In genomic region chr4:78654809-78655208, GRCh38 we compare ENCODE assay signal across 17 cellular contexts.
A peak's percentile ranks its signal among the peaks of the same experiment; 100 is the strongest.
DNase-seq lines count a peak whose midpoint lies in the region; ATAC-seq and TF ChIP-seq lines count a peak whose summit lies in the region.
"Had no signal": no experiment of that assay in that cellular context is flagged by ENCODE, and none has a peak within 500 bp of the region (broad histone marks: within the 10 kb centered on the region; RNA-seq: fewer than 3 reads in every experiment).

No MANE protein-coding gene starts in this region.

- POLR2A ChIA-PET in activated CD8-positive, alpha-beta T cell treated with anti-CD3 and anti-CD28 coated beads for 36 hours (lab: Charles Lee), result no interaction called here

- H3K27me3 Mint-ChIP-seq in activated CD8-positive, alpha-beta T cell treated with anti-CD3 and anti-CD28 coated beads for 36 hours, result no peaks in the 10 kb centered on the region

- no peaks in the 10 kb centered on the region for H3K9me3 Mint-ChIP-seq in activated CD8-positive, alpha-beta T cell treated with anti-CD3 and anti-CD28 coated beads for 36 hours
- H3K9me3 Mint-ChIP-seq: activated CD4-positive, alpha-beta T cell treated with anti-CD3 and anti-CD28 coated beads, Interleukin-2, amount 10 ng/mL, durations not matched to agents 7 days and 5 days had no signal

- ATAC-seq in SK-N-SH treated with all-trans-retinoic acid at 6 μM for 48 hours (peak; percentile 77), GM21447 (IDR thresholded peaks at IDR 0.05; ENCODE audit: unreplicated experiment) (no peak)
- ATAC-seq in activated CD8-positive, alpha-beta T cell treated with anti-CD3 and anti-CD28 coated beads for 36 hours, result no peak
- ATAC-seq: left ventricle myocardium superior had no signal

- peaks cover 24% of the 10 kb centered on the region for H3K4me1 Mint-ChIP-seq in activated CD8-positive, alpha-beta T cell treated with anti-CD3 and anti-CD28 coated beads for 36 hours (ENCODE audit: low read depth)

- intact Hi-C loops in activated CD8-positive, alpha-beta T cell treated with anti-CD3 and anti-CD28 coated beads for 36 hours (cut with micrococcal nuclease), result loop anchor here (5.0 kb wide), 1 partner anchor 122 kb away; the partner anchor contains the start of gene BMP2K

- no peak overlapping the region for H3K4me3 ChIP-seq in fibroblast of villous mesenchyme (ENCODE audit: low read depth, low read length)
- H3K4me3 ChIP-seq: Peyer's patch had no signal

- CTCF ChIA-PET in activated CD8-positive, alpha-beta T cell treated with anti-CD3 and anti-CD28 coated beads for 36 hours (lab: Charles Lee), result interaction anchor here (1.2 to 2.4 kb wide), 2 partner anchors 10 to 13 kb away, joined by 3 to 18 read pairs; no protein-coding TSS in a partner anchor

- no peak overlapping the region for H3K4me3 Mint-ChIP-seq in activated CD8-positive, alpha-beta T cell treated with anti-CD3 and anti-CD28 coated beads for 36 hours
- H3K4me3 Mint-ChIP-seq: activated CD4-positive, alpha-beta T cell treated with anti-CD3 and anti-CD28 coated beads, Interleukin-2, amount 10 ng/mL, durations not matched to agents 7 days and 5 days had no signal

- H3K27ac Mint-ChIP-seq in activated CD8-positive, alpha-beta T cell treated with anti-CD3 and anti-CD28 coated beads for 36 hours, result no peak overlapping the region
- H3K27ac Mint-ChIP-seq: activated CD4-positive, alpha-beta T cell treated with anti-CD3 and anti-CD28 coated beads, Interleukin-2, amount 10 ng/mL, durations not matched to agents 7 days and 5 days had no signal

- peak; percentile 21 for DNase-seq in AG08396 (ENCODE audit: low spot score)
- peak; percentile 60 for DNase-seq in GM04504 (ENCODE audit: low read depth)
- peak; percentile 62 for DNase-seq in fibroblast of villous mesenchyme (ENCODE audit: low read depth)
- no peak for DNase-seq in NCI-H2171 treated with DMSO at 0.1 percent for 48 hours (lab: John Stamatoyannopoulos, UW)
- no peak for DNase-seq in activated CD8-positive, alpha-beta T cell treated with anti-CD3 and anti-CD28 coated beads for 36 hours
- DNase-seq in cortex of kidney (lab: John Stamatoyannopoulos, UW), result no peak
- DNase-seq: activated CD4-positive, alpha-beta T cell treated with anti-CD3 and anti-CD28 coated beads, Interleukin-2, amount 10 ng/mL, durations not matched to agents 7 days and 5 days; activated CD8-positive, alpha-beta memory T cell treated with anti-CD3 and anti-CD28 coated beads, Interleukin-2, amount 50 U/mL, for 4 hours; activated gamma-delta T cell treated with Interleukin-2 at 50 U/mL for 16 hours; caudate nucleus; DND-41; left ventricle myocardium superior; NCI-H774; Peyer's patch; SW 1271 had no signal

- no peak for TF ChIP-seq CTCF in fibroblast of villous mesenchyme (IDR thresholded peaks at IDR 0.05; ENCODE audit: insufficient read depth, low read depth, low read length)
- TF ChIP-seq CTCF in activated CD8-positive, alpha-beta T cell treated with anti-CD3 and anti-CD28 coated beads for 36 hours (IDR thresholded peaks at IDR 0.05), result no peak

- H3K36me3 Mint-ChIP-seq in activated CD8-positive, alpha-beta T cell treated with anti-CD3 and anti-CD28 coated beads for 36 hours (ENCODE audit: low read depth), result no peaks in the 10 kb centered on the region

TF ChIP-seq in SK-N-SH treated with all-trans-retinoic acid at 6 μM for 48 hours, 23 proteins besides CTCF, POLR2A, EP300 and RAD21:
- TF ChIP-seq BACH2 (CRISPR knock-in tag; IDR thresholded peaks at IDR 0.05; ENCODE audit: borderline replicate concordance), result no peak
- no peak for TF ChIP-seq POU6F1 (CRISPR knock-in tag; IDR thresholded peaks at IDR 0.05; ENCODE audit: borderline replicate concordance, low read depth)
- 0 out of 2 replicates have a peak, but pooled peaks have one; percentile 14 for TF ChIP-seq ISL1 (CRISPR knock-in tag; IDR thresholded peaks at IDR 0.05)
- TF ChIP-seq ZC3H10 (CRISPR knock-in tag; IDR thresholded peaks at IDR 0.05), result no peak
- 0 out of 2 replicates have a peak, but pooled peaks have one; percentile 15 for TF ChIP-seq TCF4 (CRISPR knock-in tag; IDR thresholded peaks at IDR 0.05; ENCODE audit: borderline replicate concordance)

Comparison
In these comparisons a context has a peak if more than half of its experiments do, and no peak if none do; other contexts are left out.
1. DNase-seq: peak in AG08396 (single experiment), GM04504 (single experiment) and fibroblast of villous mesenchyme (single experiment); none in NCI-H2171 treated with DMSO at 0.1 percent for 48 hours (single experiment), activated CD8-positive, alpha-beta T cell treated with anti-CD3 and anti-CD28 coated beads for 36 hours (single experiment) and cortex of kidney (single experiment).